In the genomic region with DNA sequence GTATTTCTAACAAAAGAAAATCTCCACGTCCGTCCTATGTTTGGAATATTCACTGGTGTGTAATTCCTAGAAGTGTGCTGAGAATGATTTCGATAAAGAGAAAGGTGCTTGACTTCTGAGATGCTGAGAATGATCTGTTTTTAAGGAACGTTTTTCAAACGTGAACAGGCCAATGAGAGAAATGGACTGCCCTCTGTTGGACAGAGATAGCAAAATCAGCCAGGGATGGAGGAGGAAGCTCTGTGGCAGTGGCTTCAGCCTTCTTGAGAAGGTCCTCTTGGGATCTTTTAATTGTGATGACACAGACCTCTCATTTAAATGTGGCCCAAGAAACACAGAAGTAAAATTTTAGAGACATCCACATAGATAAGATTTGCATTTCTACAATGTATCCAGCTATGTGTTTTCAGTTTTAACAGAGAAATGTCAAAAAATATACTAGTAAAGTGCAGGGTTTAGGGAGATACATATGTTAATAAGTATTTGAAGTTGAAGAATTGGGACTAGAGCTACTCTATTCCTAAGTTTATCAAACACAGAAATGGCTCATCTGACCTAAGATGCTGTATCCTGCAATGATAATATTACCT, we compare ENCODE assay signal across 8 cellular contexts.
DNase-seq lines count a peak whose midpoint lies in the region; ATAC-seq, FAIRE-seq and TF ChIP-seq lines count a peak whose summit lies in the region.

No MANE protein-coding gene starts in this region.

- no TSS peak for BruUV-seq in GM12878 (replicated peaks; lab: Mats Ljungman, UMichigan)

- TF ChIP-seq EP300 in GM12878 (IDR thresholded peaks at IDR 0.05; ENCODE audit: borderline replicate concordance in 1 of 2, control insufficient read depth in 1 of 2, low read depth in 2 of 2, low read length in 2 of 2): no peak

- SMC1A ChIA-PET in GM12878 (lab: Charles Lee; ENCODE audit: uncharacterized antibody, unreplicated experiment): interaction anchor here (0.6 to 2.6 kb wide), 18 partner anchors 9 to 900 kb away, joined by 3 to 9 read pairs (median 4); no protein-coding TSS in a partner anchor

- H3K27me3 ChIP-seq in GM12878 (replicated peaks in 1 of 2; ENCODE audit: control insufficient read depth in 2 of 2, insufficient read depth in 2 of 2, low read length in 1 of 2): no peaks in the 10 kb centered on the region
- peaks cover 6% of the 10 kb centered on the region for H3K27me3 ChIP-seq in kidney epithelial cell (ENCODE audit: control insufficient read depth, insufficient read depth, low read length)

- peak; percentile 57 for FAIRE-seq in GM12878 (lab: Jason Lieb, UNC)

- peak; percentile 68 for TF ChIP-seq RAD21 in GM12878 (IDR thresholded peaks at IDR 0.05; ENCODE audit: insufficient read depth, low read depth, low read length)

- H3K27ac ChIP-seq in GM12878 (ENCODE audit: control insufficient read depth, insufficient read depth): no peak overlapping the region

- intact Hi-C loops in GM12878 (cut with micrococcal nuclease; ENCODE audit: unreplicated experiment): loop anchor here (2.0 to 5.0 kb wide), 2 partner anchors 365 to 610 kb away; no protein-coding TSS in a partner anchor

- peak; percentile 69 for TF ChIP-seq CTCF in GM12874 (IDR thresholded peaks at IDR 0.05; ENCODE audit: insufficient read depth, low read depth, low read length)
- TF ChIP-seq CTCF in GM12878 (IDR thresholded peaks at IDR 0.05 in 2 of 3, conservative IDR thresholded peaks at IDR 0.05 in 1 of 3; ENCODE audit: control insufficient read depth in 2 of 3, extremely low read depth in 1 of 3, insufficient read depth in 1 of 3, low read depth in 3 of 3, low read length in 3 of 3): peak; percentile 68 to 75 (median 72); a peak in 5 of 6 replicates
- TF ChIP-seq CTCF in kidney epithelial cell (IDR thresholded peaks at IDR 0.05; ENCODE audit: insufficient read depth, low read length, poor library complexity, severe bottlenecking): peak; percentile 69

- H3K9ac ChIP-seq in GM12878 (ENCODE audit: control insufficient read depth, insufficient read depth, low read length): no peak overlapping the region

- H3K9me3 ChIP-seq in GM12878 (replicated peaks; ENCODE audit: control insufficient read depth, insufficient read depth, low read length): no peaks in the 10 kb centered on the region

- H3K36me3 ChIP-seq in GM12878 (ENCODE audit: control insufficient read depth in 2 of 2, insufficient read depth in 2 of 2, low read length in 1 of 2): no peaks in the 10 kb centered on the region
- no peaks in the 10 kb centered on the region for H3K36me3 ChIP-seq in kidney epithelial cell (ENCODE audit: control insufficient read depth, insufficient read depth, low read length)

- ATAC-seq in HG02938 (IDR thresholded peaks at IDR 0.05; ENCODE audit: unreplicated experiment): peak; percentile 71
- ATAC-seq in GM12878: peak; percentile 87

- no peak for TF ChIP-seq POLR2A in GM12878 (IDR thresholded peaks at IDR 0.05; ENCODE audit: low read depth, low read length)

- no peak overlapping the region for H3K4me2 ChIP-seq in GM12878 (ENCODE audit: control insufficient read depth, insufficient read depth)

- H3K4me3 ChIP-seq in GM12878: no peak overlapping the region
- H3K4me3 ChIP-seq in kidney epithelial cell (ENCODE audit: low read depth, low read length): no peak overlapping the region

- POLR2A ChIA-PET in GM12878 (lab: Charles Lee): no interaction called here

- H4K20me1 ChIP-seq in GM12878 (ENCODE audit: control insufficient read depth, insufficient read depth): no peaks in the 10 kb centered on the region

- CTCF ChIA-PET in GM12878 (lab: Yijun Ruan, JAX): interaction anchor here (0.6 to 7.3 kb wide), 29 partner anchors 9 to 900 kb away, joined by 3 to 67 read pairs (median 4); no protein-coding TSS in a partner anchor

- H3K4me1 ChIP-seq in GM12878 (ENCODE audit: control insufficient read depth, insufficient read depth, low read length): no peaks in the 10 kb centered on the region

- WGBS in GM12878 (ENCODE audit: insufficient coverage, insufficient replicate concordance, low lambda C conversion rate, missing lambda C conversion rate): 0% methylated on average over 5 of the region's 5 CpGs

- peak overlapping the region; percentile 23; the same call in 1 of the 2 replicates for H2AFZ ChIP-seq in GM12878 (ENCODE audit: control insufficient read depth, low read depth, low read length)

- RAD21 ChIA-PET in GM12878 (lab: Charles Lee; ENCODE audit: unreplicated experiment): interaction anchor here (0.6 to 2.6 kb wide), 17 partner anchors 9 to 1390 kb away, joined by 3 to 15 read pairs (median 3); no protein-coding TSS in a partner anchor

- peak; percentile 20 to 57 for DNase-seq in AML-193 (lab: John Stamatoyannopoulos, UW)
- peak; percentile 66 to 87 for DNase-seq in NCI-H446 (lab: John Stamatoyannopoulos, UW)
- DNase-seq in GM12878 (ENCODE audit: low read depth, low spot score): peak; percentile 11
- DNase-seq in kidney epithelial cell (ENCODE audit: low read depth): no peak
- DNase-seq in DMS79 treated with DMSO at 0.1 percent for 48 hours (lab: John Stamatoyannopoulos, UW): no peak
- no peak for DNase-seq in mesenteric fat pad (ENCODE audit: low spot score)

- H3K79me2 ChIP-seq in GM12878 (ENCODE audit: control insufficient read depth, insufficient read depth, low read length): no peaks in the 10 kb centered on the region

- in situ Hi-C loops in GM12878 (cut with MboI): no loop called here

TF ChIP-seq in GM12878, 131 proteins besides CTCF, POLR2A, EP300 and RAD21:
- TF ChIP-seq KLF5 (IDR thresholded peaks at IDR 0.05; ENCODE audit: partially characterized antibody) (no peak), SMC3 (IDR thresholded peaks at IDR 0.05; ENCODE audit: borderline replicate concordance, low read length) (peak; percentile 59; the same call in 1 of the 2 replicates)

Comparison
In these comparisons a context has a peak if more than half of its experiments do, and no peak if none do; other contexts are left out.
1. DNase-seq: peak in AML-193 (2 of 2), NCI-H446 (2 of 2) and GM12878 (single experiment); none in kidney epithelial cell (single experiment), DMS79 treated with DMSO at 0.1 percent for 48 hours (single experiment) and mesenteric fat pad (single experiment).
2. Peak in every context shown above with its lines, with median percentiles within 50 percentile points of each other: CTCF ChIP-seq.